7 cellular contexts compared by ENCODE assay signal in the genomic region with DNA sequence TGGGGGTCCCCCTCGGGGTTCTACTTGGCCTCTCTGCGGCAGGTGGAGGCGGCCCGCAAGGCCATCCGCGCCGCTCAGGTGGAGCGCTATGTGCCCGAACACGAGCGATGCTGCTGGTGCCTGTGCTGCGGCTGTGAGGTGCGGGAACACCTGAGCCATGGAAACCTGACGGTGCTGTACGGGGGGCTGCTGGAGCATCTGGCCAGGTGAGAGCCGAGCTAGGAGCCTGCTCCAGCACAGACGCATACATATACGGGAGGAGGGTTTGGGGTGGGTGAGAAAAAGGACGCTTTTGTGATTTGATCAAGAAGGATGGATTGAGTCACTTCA. TPM values are rescaled to one million over a fixed set of nuclear protein-coding genes. Genes with fewer than 3 reads are reported as not detected.
DNase-seq lines count a peak whose midpoint lies in the region; ATAC-seq, FAIRE-seq and TF ChIP-seq lines count a peak whose summit lies in the region.
"Had no signal": no experiment of that assay in that cellular context is flagged by ENCODE, and none has a peak within 500 bp of the region (broad histone marks: within the 10 kb centered on the region; RNA-seq: fewer than 3 reads in every experiment).

No MANE protein-coding gene starts in this region.

- H3K4me3 Mint-ChIP-seq in HFFc6 (peak overlapping the region; percentile 90), activated B cell treated with CpG ODN at 0.5 μM for 24 hours (peak overlapping the region; percentile 95)

- intact Hi-C loops in activated B cell treated with CpG ODN at 0.5 μM for 24 hours (cut with micrococcal nuclease) (loop anchor here (1.0 to 10.0 kb wide), 7 partner anchors 20 to 426 kb away; partner anchors contain the start of genes ARCN1, C2CD2L, HYOU1 and MCAM), right lobe of liver (cut with DNase I) (no loop called here)

- POLR2A ChIA-PET in activated B cell treated with CpG ODN at 0.5 μM for 24 hours (lab: Charles Lee) = interaction anchor here (0.6 to 2.6 kb wide), 9 partner anchors 12 to 208 kb away, joined by 3 to 33 read pairs (median 4); partner anchors contain the start of genes DDX6, HYOU1, RPS25 and TRAPPC4

- H3K9me3 Mint-ChIP-seq in HFFc6 (no peaks in the 10 kb centered on the region), activated B cell treated with CpG ODN at 0.5 μM for 24 hours (no peaks in the 10 kb centered on the region)

- H3K36me3 Mint-ChIP-seq in HFFc6 (ENCODE audit: low read depth) = peaks cover 29% of the 10 kb centered on the region
- peaks cover 46% of the 10 kb centered on the region for H3K36me3 Mint-ChIP-seq in activated B cell treated with CpG ODN at 0.5 μM for 24 hours (ENCODE audit: low read depth)

- peak overlapping the region; percentile 46 to 71 (median 49) for H3K27ac ChIP-seq in right lobe of liver

- peaks cover 0 to 13% (median 6%) of the 10 kb centered on the region in 4 donors for H3K4me1 ChIP-seq in right lobe of liver

- H3K27ac Mint-ChIP-seq in HFFc6 = peak overlapping the region; percentile 88
- H3K27ac Mint-ChIP-seq in activated B cell treated with CpG ODN at 0.5 μM for 24 hours = peak overlapping the region; percentile 91

- no peak for DNase-seq in HFFc6
- DNase-seq in activated B cell treated with CpG ODN at 0.5 μM for 24 hours = no peak
- no peak for DNase-seq in right lobe of liver
- DNase-seq in GM12891 (ENCODE audit: insufficient read length, low spot score) = no peak
- DNase-seq in T-helper 9 cell = no peak
- DNase-seq in germinal center (ENCODE audit: low spot score) = no peak

- H3K4me1 Mint-ChIP-seq in HFFc6 (ENCODE audit: low read depth) = peaks cover 43% of the 10 kb centered on the region
- H3K4me1 Mint-ChIP-seq in activated B cell treated with CpG ODN at 0.5 μM for 24 hours = peaks cover 32% of the 10 kb centered on the region

- FAIRE-seq in GM12891 (lab: Jason Lieb, UNC) = no peak
- FAIRE-seq: endometrium had no signal

- peaks cover 0 to 30% (median 9%) of the 10 kb centered on the region in 4 donors for H3K36me3 ChIP-seq in right lobe of liver

- 0% methylated on average over 2 of the region's 19 CpGs for WGBS in right lobe of liver (ENCODE audit: insufficient coverage, low coverage, low lambda C conversion rate, missing lambda C conversion rate)

- no peaks in the 10 kb centered on the region; the same call in 1 of the 2 replicates for H3K27me3 Mint-ChIP-seq in HFFc6 (ENCODE audit: insufficient read depth)
- H3K27me3 Mint-ChIP-seq in activated B cell treated with CpG ODN at 0.5 μM for 24 hours = no peaks in the 10 kb centered on the region

- no peaks in the 10 kb centered on the region for H3K27me3 ChIP-seq in right lobe of liver

- TF ChIP-seq POLR2A in right lobe of liver (IDR thresholded peaks at IDR 0.05) (no peak), GM12891 (IDR thresholded peaks at IDR 0.05; ENCODE audit: low read depth, low read length) (no peak)

- ATAC-seq in activated B cell treated with CpG ODN at 0.5 μM for 24 hours (ENCODE audit: low read depth) (peak; percentile 12), right lobe of liver (peak; percentile 16 to 35 (median 20))

- H3K9me3 ChIP-seq in right lobe of liver = no peaks in the 10 kb centered on the region

- CTCF ChIA-PET in activated B cell treated with CpG ODN at 0.5 μM for 24 hours (lab: Charles Lee) = no interaction called here

- H3K4me3 ChIP-seq in right lobe of liver = peak overlapping the region; percentile 90 to 97 (median 97)

- TF ChIP-seq CTCF in HFFc6 (IDR thresholded peaks at IDR 0.05) = no peak
- no peak for TF ChIP-seq CTCF in activated B cell treated with CpG ODN at 0.5 μM for 24 hours (IDR thresholded peaks at IDR 0.05)
- TF ChIP-seq CTCF in right lobe of liver (IDR thresholded peaks at IDR 0.05) = no peak

TF ChIP-seq in GM12891, 5 proteins besides CTCF, POLR2A, EP300 and RAD21:
- no peak for TF ChIP-seq TAF1 (IDR thresholded peaks at IDR 0.05; ENCODE audit: low read depth, low read length)
- TF ChIP-seq POU2F2 (IDR thresholded peaks at IDR 0.05; ENCODE audit: low read depth, low read length) = no peak
- TF ChIP-seq POLR2AphosphoS5 (IDR thresholded peaks at IDR 0.05; ENCODE audit: low read depth, low read length) = no peak
- TF ChIP-seq SPI1 (IDR thresholded peaks at IDR 0.05; ENCODE audit: low read depth, low read length) = no peak
- no peak for TF ChIP-seq PAX5 (IDR thresholded peaks at IDR 0.05; ENCODE audit: insufficient read depth, low read length, severe bottlenecking)

RNA-seq across cellular contexts. Expression of gene CENATAC, which starts 0.4 kb away (rescaled TPM):
- total RNA-seq in HFFc6 (2021; fragmentation: NEBNext Ultra II Directional; extraction: Animal tissue kit (Norgen Biotek cat#: 25700)) = 10 to 100 TPM; 15.5 to 19.1 (median 17.0) TPM
- total RNA-seq in activated B cell treated with CpG ODN at 0.5 μM for 24 hours (66.4 and 85.7 TPM in 2 replicates), right lobe of liver (10 to 100 TPM; 11.5 to 16.7 (median 13.0) TPM)
- 7.1 TPM for polyA plus RNA-seq in GM12891 (2012; ENCODE audit: low read depth, missing spikeins)

RNA-seq across cellular contexts. Expression of gene RPS25, which starts 19.8 kb away (rescaled TPM):
- 100 to 1,000 TPM; 699 to 981 (median 857) TPM for total RNA-seq in HFFc6 (2021; fragmentation: NEBNext Ultra II Directional; extraction: Animal tissue kit (Norgen Biotek cat#: 25700))
- total RNA-seq in activated B cell treated with CpG ODN at 0.5 μM for 24 hours (2,191 and 2,534 TPM in 2 replicates), right lobe of liver (100 to 1,000 TPM; 326 to 822 (median 376) TPM)
- 4,068 TPM for polyA plus RNA-seq in GM12891 (2012; ENCODE audit: low read depth, missing spikeins)

RNA-seq across cellular contexts. Expression of gene TRAPPC4, which starts 20.2 kb away (rescaled TPM):
- 10 to 100 TPM; 71.7 to 92.6 (median 81.4) TPM for total RNA-seq in HFFc6 (2021; fragmentation: NEBNext Ultra II Directional; extraction: Animal tissue kit (Norgen Biotek cat#: 25700))
- total RNA-seq in activated B cell treated with CpG ODN at 0.5 μM for 24 hours (56.8 and 60.1 TPM in 2 replicates), right lobe of liver (10 to 100 TPM; 17.2 to 46.3 (median 33.4) TPM)
- 69.5 TPM for polyA plus RNA-seq in GM12891 (2012; ENCODE audit: low read depth, missing spikeins)

RNA-seq across cellular contexts. Expression of gene FOXR1, which starts 26.8 kb away (rescaled TPM):
- total RNA-seq in HFFc6 (2021; fragmentation: NEBNext Ultra II Directional; extraction: Animal tissue kit (Norgen Biotek cat#: 25700)) = not detected
- total RNA-seq in activated B cell treated with CpG ODN at 0.5 μM for 24 hours = not detected in 2 replicates
- total RNA-seq in right lobe of liver = not detected
- not detected for polyA plus RNA-seq in GM12891 (2012; ENCODE audit: low read depth, missing spikeins)

RNA-seq across cellular contexts. Expression of gene SLC37A4, which starts 32.3 kb away (rescaled TPM):
- total RNA-seq in HFFc6 (2021; fragmentation: NEBNext Ultra II Directional; extraction: Animal tissue kit (Norgen Biotek cat#: 25700)) = 10 to 100 TPM in 3 of 6 experiments, 1 to 10 TPM in 3; 7.1 to 12.0 (median 10.3) TPM
- total RNA-seq in activated B cell treated with CpG ODN at 0.5 μM for 24 hours = 12.0 and 12.1 TPM in 2 replicates
- 100 to 1,000 TPM in 4 of 6 experiments, 10 to 100 TPM in 2; 78.5 to 177 (median 147) TPM for total RNA-seq in right lobe of liver
- 14.7 TPM for polyA plus RNA-seq in GM12891 (2012; ENCODE audit: low read depth, missing spikeins)
